Comparison of ENCODE assay signal across 9 cellular contexts in genomic region chr17:42520540-42520951, GRCh38. TPM values are rescaled to one million over a fixed set of nuclear protein-coding genes. Genes with fewer than 3 reads are reported as not detected.
DNase-seq lines count a peak whose midpoint lies in the region; ATAC-seq and TF ChIP-seq lines count a peak whose summit lies in the region.
"Had no signal": no experiment of that assay in that cellular context is flagged by ENCODE, and none has a peak within 500 bp of the region (broad histone marks: within the 10 kb centered on the region; RNA-seq: fewer than 3 reads in every experiment).

No MANE protein-coding gene starts in this region.

- H3K27me3 ChIP-seq in GM06990 (replicated peaks; ENCODE audit: control insufficient read depth, insufficient read depth, low read length) (no peaks in the 10 kb centered on the region), psoas muscle (ENCODE audit: insufficient read depth in 3 of 3, low read length in 2 of 3) (no peaks in the 10 kb centered on the region)

- H3K9me3 ChIP-seq in psoas muscle: no peaks in the 10 kb centered on the region

- H3K27ac ChIP-seq in epithelial cell of prostate: peak overlapping the region; percentile 93
- peak overlapping the region; percentile 84 for H3K27ac ChIP-seq in psoas muscle

- TF ChIP-seq CTCF in GM06990 (IDR thresholded peaks at IDR 0.05; ENCODE audit: insufficient read depth, low read length, poor library complexity, severe bottlenecking) (peak; percentile 47), psoas muscle (IDR thresholded peaks at IDR 0.05) (no peak)

- H3K4me3 ChIP-seq in GM06990 (replicated peaks; ENCODE audit: low read depth, low read length): no peak overlapping the region
- H3K4me3 ChIP-seq in psoas muscle: no peak overlapping the region

- ATAC-seq in psoas muscle (no peak), GM21447 (IDR thresholded peaks at IDR 0.05; ENCODE audit: unreplicated experiment) (no peak), HG03442 (IDR thresholded peaks at IDR 0.05; ENCODE audit: unreplicated experiment) (no peak)

- DNase-seq in GM06990 (ENCODE audit: extremely low read depth, insufficient read length): no peak
- peak; percentile 47 for DNase-seq in OCI-M1 (lab: John Stamatoyannopoulos, UW)
- no peak for DNase-seq in epithelial cell of prostate (ENCODE audit: low read depth, low spot score)
- DNase-seq in psoas muscle: no peak
- no peak for DNase-seq in DMS153 treated with DMSO at 0.1 percent for 48 hours (lab: John Stamatoyannopoulos, UW; ENCODE audit: unreplicated experiment)
- DNase-seq in middle frontal gyrus (ENCODE audit: extremely low spot score, low spot score): no peak
- DNase-seq: SIG-M5 had no signal

- WGBS in psoas muscle, 3 donors: 47 to 55% (median 50%) methylated on average over 9 of the region's 9 CpGs

- H3K36me3 ChIP-seq in GM06990 (ENCODE audit: control insufficient read depth, insufficient read depth, low read length): peaks cover 37% of the 10 kb centered on the region
- peaks cover 3 to 51% of the 10 kb centered on the region in 2 donors for H3K36me3 ChIP-seq in psoas muscle (ENCODE audit: insufficient read depth in 1 of 2, low read depth in 1 of 2)

- intact Hi-C loops in psoas muscle (cut with DNase I): loop anchor here in 1 of 2 donors (5.0 kb wide), 1 partner anchor 98 kb away; the partner anchor contains the start of gene CAVIN1

- H3K4me1 ChIP-seq in psoas muscle: peaks cover 68% of the 10 kb centered on the region

RNA-seq across cellular contexts. Expression of gene NAGLU, which starts 15.5 kb away (rescaled TPM):
- 10 to 100 TPM in 3 of 4 donors, 1 to 10 TPM in 1; 9.1 to 17.8 (median 11.7) TPM for total RNA-seq in psoas muscle
- 10 to 100 TPM; 16.0 to 18.1 (median 17.5) TPM for polyA plus RNA-seq in psoas muscle

RNA-seq across cellular contexts. Expression of gene HSD17B1, which starts 32.2 kb away (rescaled TPM):
- 1 to 10 TPM in 1 of 4 donors, under 1 TPM in 3; 0.54 to 1.2 (median 0.72) TPM for total RNA-seq in psoas muscle
- 1 to 10 TPM; 1.3 to 2.1 (median 1.7) TPM for polyA plus RNA-seq in psoas muscle

RNA-seq across cellular contexts. Expression of gene COASY, which starts 41.4 kb away (rescaled TPM):
- total RNA-seq in psoas muscle: 10 to 100 TPM; 31.6 to 45.4 (median 37.0) TPM
- 100 to 1,000 TPM in 1 of 3 donors, 10 to 100 TPM in 2; 41.0 to 141 (median 73.5) TPM for polyA plus RNA-seq in psoas muscle

RNA-seq across cellular contexts. Expression of gene MLX, which starts 46.4 kb away (rescaled TPM):
- 10 to 100 TPM; 45.2 to 67.9 (median 55.2) TPM for total RNA-seq in psoas muscle
- 100 to 1,000 TPM in 1 of 3 donors, 10 to 100 TPM in 2; 71.0 to 108 (median 89.2) TPM for polyA plus RNA-seq in psoas muscle

RNA-seq across cellular contexts. Expression of gene PSMC3IP, which starts 57.0 kb away (rescaled TPM):
- 1 to 10 TPM in 2 of 4 donors, under 1 TPM in 2; 0.26 to 3.3 (median 1.4) TPM for total RNA-seq in psoas muscle
- 10 to 100 TPM in 1 of 3 donors, 1 to 10 TPM in 2; 3.8 to 13.3 (median 5.3) TPM for polyA plus RNA-seq in psoas muscle
